In the genomic region with DNA sequence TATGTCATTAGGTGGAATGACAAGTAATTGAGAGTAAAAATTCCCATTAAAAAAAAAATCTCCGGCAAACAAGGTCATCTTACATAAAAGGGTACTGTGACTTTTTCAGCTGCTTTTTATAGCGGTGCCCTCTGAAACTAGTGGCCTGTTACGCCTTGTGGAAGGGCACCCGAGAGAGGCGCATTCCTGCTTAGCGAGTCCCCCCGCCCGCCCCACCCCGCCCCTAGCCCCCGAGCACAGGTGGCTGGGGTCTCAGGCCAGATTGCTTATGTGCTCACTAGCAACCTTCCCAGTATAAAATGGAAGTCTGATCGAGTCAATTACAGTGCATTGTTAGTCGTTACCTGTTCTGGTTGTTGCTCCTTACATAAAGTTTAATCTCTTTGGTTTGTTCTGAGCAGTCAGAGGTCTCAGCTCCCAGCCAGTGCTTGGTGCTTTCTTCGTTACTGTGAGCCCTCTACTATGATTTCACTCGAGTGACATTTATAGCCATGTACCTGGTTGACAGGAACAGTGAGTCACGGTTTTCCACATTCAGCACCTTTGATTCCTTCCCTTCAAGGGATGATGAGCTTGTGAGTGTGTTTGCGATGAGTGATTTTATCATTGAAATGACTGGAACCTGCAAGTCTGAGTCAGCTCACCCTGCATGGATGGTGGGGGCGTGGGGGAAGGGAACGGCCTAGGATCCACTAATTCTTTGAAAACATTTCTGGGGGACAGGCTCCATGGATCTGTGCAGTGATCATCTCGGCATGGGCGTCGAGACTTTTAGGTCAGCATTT, we compare ENCODE assay signal across 11 cellular contexts. TPM values are rescaled to one million over a fixed set of nuclear protein-coding genes. Genes with fewer than 3 reads are reported as not detected.
DNase-seq lines count a peak whose midpoint lies in the region; ATAC-seq and FAIRE-seq lines count a peak whose summit lies in the region.
"Had no signal": no experiment of that assay in that cellular context is flagged by ENCODE, and none has a peak within 500 bp of the region (broad histone marks: within the 10 kb centered on the region; RNA-seq: fewer than 3 reads in every experiment).

No MANE protein-coding gene starts in this region.

- H2BK120ac ChIP-seq in trophoblast cell (ENCODE audit: insufficient read depth, low read length, poor library complexity): no peak overlapping the region

- H3K14ac ChIP-seq in trophoblast cell (ENCODE audit: low read length): no peak overlapping the region

- in situ Hi-C loops in T47D (cut with HindIII; ENCODE audit: low pct_unique_long_range_greater_than_20kb, low sequenced_read_pairs): no loop called here

- peaks cover 3 to 11% of the 10 kb centered on the region in 2 experiments for H3K4me1 ChIP-seq in trophoblast cell (ENCODE audit: control insufficient read depth in 1 of 2, insufficient read depth in 2 of 2, low read length in 2 of 2)
- H3K4me1 ChIP-seq in effector memory CD4-positive, alpha-beta T cell (ENCODE audit: control insufficient read depth, insufficient read depth, low read length, poor library complexity, severe bottlenecking): no peaks in the 10 kb centered on the region

- ATAC-seq in GM18519 (IDR thresholded peaks at IDR 0.05; ENCODE audit: low FRiP score, unreplicated experiment): no peak

- no peak overlapping the region for H4K91ac ChIP-seq in trophoblast cell (ENCODE audit: low read depth, low read length)

- H3K4me2 ChIP-seq in trophoblast cell (ENCODE audit: low read length): peak overlapping the region; percentile 20

- no peak overlapping the region for H4K12ac ChIP-seq in trophoblast cell (ENCODE audit: low read depth, low read length)

- no peak overlapping the region for H3K23ac ChIP-seq in trophoblast cell (ENCODE audit: low read length)

- no peak overlapping the region for H3K18ac ChIP-seq in trophoblast cell (ENCODE audit: low read length)

- H3K9me3 ChIP-seq in trophoblast cell (ENCODE audit: insufficient read depth, low read depth, low read length): no peaks in the 10 kb centered on the region
- H3K9me3 ChIP-seq in effector memory CD4-positive, alpha-beta T cell (ENCODE audit: control insufficient read depth, low read length): no peaks in the 10 kb centered on the region

- no peaks in the 10 kb centered on the region for H3K79me2 ChIP-seq in trophoblast cell (ENCODE audit: control insufficient read depth, insufficient read depth, low read length, poor library complexity)

- FAIRE-seq in frontal cortex (lab: Jason Lieb, UNC): no peak
- FAIRE-seq: TTC549 had no signal

- H3K4ac ChIP-seq in trophoblast cell (ENCODE audit: low read depth, low read length): no peak overlapping the region

- DNase-seq in A172 (ENCODE audit: low spot score) (peak; percentile 30), RKO (ENCODE audit: low spot score) (peak; percentile 43), T47D (ENCODE audit: low read depth in 1 of 2, low spot score in 1 of 2) (peak; percentile 11 to 43), trophoblast cell (peak; percentile 69 to 83), occipital lobe (lab: John Stamatoyannopoulos, UW) (no peak), frontal cortex (ENCODE audit: low spot score in 2 of 2) (no peak)
- no peak for DNase-seq in effector memory CD4-positive, alpha-beta T cell
- DNase-seq: NCI-H1694 treated with DMSO at 0.1 percent for 48 hours had no signal

- no peaks in the 10 kb centered on the region for H3K79me1 ChIP-seq in trophoblast cell (ENCODE audit: low read length)

- no peak overlapping the region for H3K27ac ChIP-seq in trophoblast cell (ENCODE audit: low read depth, low read length)
- H3K27ac ChIP-seq in effector memory CD4-positive, alpha-beta T cell (ENCODE audit: insufficient read depth, low read length, poor library complexity, severe bottlenecking): no peak overlapping the region
- H3K27ac ChIP-seq: C4-2B had no signal

- H4K8ac ChIP-seq in trophoblast cell (ENCODE audit: low read depth, low read length): no peak overlapping the region

- no peaks in the 10 kb centered on the region for H3K36me3 ChIP-seq in trophoblast cell (ENCODE audit: control insufficient read depth in 1 of 2, insufficient read depth in 2 of 2, low read length in 2 of 2)
- H3K36me3 ChIP-seq in effector memory CD4-positive, alpha-beta T cell (ENCODE audit: control insufficient read depth, insufficient read depth, low read length): no peaks in the 10 kb centered on the region

- no peak overlapping the region for H2BK12ac ChIP-seq in trophoblast cell (ENCODE audit: low read length)

- no CpG with 5 or more reads among the region's 21 CpGs for WGBS in trophoblast cell (ENCODE audit: extremely low coverage, insufficient coverage, insufficient read length)

- no peak overlapping the region for H3K9ac ChIP-seq in trophoblast cell (ENCODE audit: low read length)

- H2AK5ac ChIP-seq in trophoblast cell (ENCODE audit: low read length): no peak overlapping the region

- H3K4me3 ChIP-seq in trophoblast cell (ENCODE audit: low read depth, low read length): no peak overlapping the region
- no peak overlapping the region for H3K4me3 ChIP-seq in effector memory CD4-positive, alpha-beta T cell (ENCODE audit: insufficient read depth, low read depth, low read length, poor library complexity, severe bottlenecking)

- no peak overlapping the region for H2BK5ac ChIP-seq in trophoblast cell (ENCODE audit: low read depth, low read length, poor library complexity)

- H3K27me3 ChIP-seq in trophoblast cell (ENCODE audit: insufficient read depth, low read length): no peaks in the 10 kb centered on the region
- H3K27me3 ChIP-seq in effector memory CD4-positive, alpha-beta T cell (replicated peaks; ENCODE audit: control insufficient read depth, insufficient read depth, low read length, poor library complexity, severe bottlenecking): no peaks in the 10 kb centered on the region

- H2AFZ ChIP-seq in trophoblast cell (ENCODE audit: insufficient read depth, low read length, poor library complexity): no peak overlapping the region

RNA-seq across cellular contexts. Expression of gene ZDHHC14, which starts 47.6 kb away (rescaled TPM):
- 3.5 and 5.5 TPM in 2 replicates for total RNA-seq in A172 (2014; rRNA removed; shearing (Covaris generic))
- 17.7 and 19.7 TPM in 2 replicates for polyA plus RNA-seq in trophoblast cell (2013)
- total RNA-seq in occipital lobe: 14.3 TPM
- 9.0 TPM for total RNA-seq in frontal cortex

Comparison
In these comparisons a context has a peak if more than half of its experiments do, and no peak if none do; other contexts are left out.
1. DNase-seq: peak in A172 (single experiment), RKO (single experiment), T47D (2 of 2) and trophoblast cell (2 of 2); none in effector memory CD4-positive, alpha-beta T cell (0 of 3), occipital lobe (single experiment) and frontal cortex (0 of 2).